Comparison of ENCODE assay signal across 24 cellular contexts in the genomic region with DNA sequence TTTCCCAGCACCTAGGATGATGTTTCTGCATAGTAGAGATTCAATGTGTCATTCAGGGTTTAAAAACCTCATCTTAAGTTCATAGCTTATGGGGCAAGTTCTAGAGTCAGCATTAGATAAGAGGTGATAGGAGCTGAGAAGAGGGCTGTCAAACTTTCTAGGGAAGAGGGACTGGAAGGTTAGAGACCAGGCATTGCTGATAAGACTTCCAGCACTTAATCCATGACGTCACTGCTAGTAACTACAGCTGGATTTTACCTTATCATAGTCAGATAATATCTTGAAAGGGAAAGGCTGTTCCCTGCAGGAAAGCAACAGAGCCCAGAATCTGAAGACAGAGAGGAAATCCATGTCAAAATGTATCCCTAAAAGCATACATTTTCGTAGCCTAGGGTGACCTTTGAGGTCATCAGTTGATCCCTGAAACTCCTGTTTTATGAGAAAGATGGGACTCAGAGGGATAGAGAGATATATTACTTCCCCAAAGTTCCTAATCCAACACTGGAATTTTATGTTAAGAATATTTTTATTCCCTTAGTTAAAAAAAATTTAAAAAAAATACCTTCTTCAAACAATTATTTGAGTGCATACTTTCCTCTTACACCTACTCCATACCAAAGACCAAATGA. TPM values are rescaled to one million over a fixed set of nuclear protein-coding genes. Genes with fewer than 3 reads are reported as not detected.
DNase-seq lines count a peak whose midpoint lies in the region; TF ChIP-seq lines count a peak whose summit lies in the region.
"Had no signal": no experiment of that assay in that cellular context is flagged by ENCODE, and none has a peak within 500 bp of the region (broad histone marks: within the 10 kb centered on the region; RNA-seq: fewer than 3 reads in every experiment).

No MANE protein-coding gene starts in this region.

- no peak overlapping the region for H3K9ac ChIP-seq in Karpas-422 (ENCODE audit: low read length)
- H3K9ac ChIP-seq: KMS-11 had no signal

- intact Hi-C loops in cardiac septum (cut with DNase I) (no loop called here), Caco-2 (cut with micrococcal nuclease; ENCODE audit: unreplicated experiment) (loop anchor here (5.0 kb wide), 2 partner anchors 42 to 178 kb away; no protein-coding TSS in a partner anchor)

- DNase-seq in cardiac muscle cell (ENCODE audit: low read depth in 1 of 2, low spot score in 1 of 2): no peak
- no peak for DNase-seq in cardiac septum (ENCODE audit: low spot score)
- peak; percentile 79 for DNase-seq in SK-N-DZ (ENCODE audit: low spot score)
- DNase-seq in erythroblast (lab: John Stamatoyannopoulos, UW): peak; percentile 26 to 32
- no peak for DNase-seq in Karpas-422
- no peak for DNase-seq in D341Med (ENCODE audit: low spot score)
- DNase-seq in Caco-2: no peak
- DNase-seq: ACHN; C1 segment of cervical spinal cord; CD8-positive, alpha-beta T cell; DMS53; GF-D8; H7; NCI-H1105; NCI-H2029 treated with DMSO at 0.1 percent for 48 hours; NCI-H2171; NCI-H446; NCI-H526 had no signal

- H3K27me3 ChIP-seq in cardiac muscle cell (no peaks in the 10 kb centered on the region), Karpas-422 (ENCODE audit: low read length) (no peaks in the 10 kb centered on the region), Caco-2 (replicated peaks; ENCODE audit: control insufficient read depth, insufficient read depth, low read length) (0 out of 2 replicates have a peak, but pooled peaks cover 2% of the 10 kb centered on the region)
- H3K27me3 ChIP-seq: SJSA1 had no signal

- H3K4me3 Mint-ChIP-seq in Caco-2 (ENCODE audit: unreplicated experiment): no peak overlapping the region
- H3K4me3 Mint-ChIP-seq: CD8-positive, alpha-beta T cell had no signal

- H3K79me2 ChIP-seq in Karpas-422 (ENCODE audit: low read length): no peaks in the 10 kb centered on the region

- no peaks in the 10 kb centered on the region for H4K20me1 ChIP-seq in Karpas-422 (ENCODE audit: insufficient read depth, low read depth, low read length)

- peaks cover 16% of the 10 kb centered on the region for H3K4me1 Mint-ChIP-seq in Caco-2 (ENCODE audit: low read depth, unreplicated experiment)

- H3K36me3 ChIP-seq in cardiac muscle cell (no peaks in the 10 kb centered on the region), mesodermal cell (ENCODE audit: control insufficient read depth, insufficient read depth, low read length) (no peaks in the 10 kb centered on the region), Karpas-422 (ENCODE audit: insufficient read depth, low read length) (no peaks in the 10 kb centered on the region), Caco-2 (ENCODE audit: control insufficient read depth, insufficient read depth, low read length) (no peaks in the 10 kb centered on the region)
- H3K36me3 ChIP-seq: SJSA1 had no signal

- no peaks in the 10 kb centered on the region for H3K9me3 Mint-ChIP-seq in Caco-2 (ENCODE audit: unreplicated experiment)
- H3K9me3 Mint-ChIP-seq: CD8-positive, alpha-beta T cell had no signal

- H3K9me2 ChIP-seq in Karpas-422 (replicated peaks; ENCODE audit: insufficient read depth, low read length): no peaks in the 10 kb centered on the region

- peak overlapping the region; percentile 7 for H3K27ac ChIP-seq in cardiac muscle cell
- H3K27ac ChIP-seq in mesodermal cell (ENCODE audit: low read depth, low read length, severe bottlenecking): peak overlapping the region; percentile 54
- no peak overlapping the region for H3K27ac ChIP-seq in Karpas-422 (ENCODE audit: low read length)
- H3K27ac ChIP-seq: 22Rv1, HL-60, KMS-11, SJSA1 had no signal

- 57% methylated on average over 2 of the region's 2 CpGs; no CpG with 5 or more reads in 1 of the 2 experiments for WGBS in mesodermal cell (ENCODE audit: insufficient coverage in 2 of 2), 2 experiments

- H3K4me3 ChIP-seq in cardiac muscle cell (no peak overlapping the region), mesodermal cell (ENCODE audit: extremely low read depth, insufficient read depth, low read length, poor library complexity, severe bottlenecking) (no peak overlapping the region), Karpas-422 (ENCODE audit: low read length) (no peak overlapping the region), Caco-2 (ENCODE audit: low read depth, low read length) (no peak overlapping the region)
- H3K4me3 ChIP-seq: SJSA1 had no signal

- H3K36me3 Mint-ChIP-seq in Caco-2 (ENCODE audit: insufficient read depth, unreplicated experiment): peaks cover 7% of the 10 kb centered on the region
- H3K36me3 Mint-ChIP-seq: CD8-positive, alpha-beta T cell had no signal

- no peak for TF ChIP-seq POLR2A in erythroblast (IDR thresholded peaks at IDR 0.05; ENCODE audit: low read length)

- no peak overlapping the region for H2AFZ ChIP-seq in Karpas-422 (ENCODE audit: low read length)

- POLR2A ChIA-PET in Caco-2 (lab: Charles Lee): interaction anchor here (0.5 kb wide), 1 partner anchor 175 kb away, joined by 3 read pairs; no protein-coding TSS in a partner anchor

- CTCF ChIA-PET in Caco-2 (lab: Charles Lee): interaction anchor here (0.5 to 0.8 kb wide), 2 partner anchors 87 to 123 kb away, joined by 3 to 6 read pairs; no protein-coding TSS in a partner anchor

- TF ChIP-seq CTCF in cardiac muscle cell (IDR thresholded peaks at IDR 0.05; ENCODE audit: low read depth, low read length) (no peak), Caco-2 (IDR thresholded peaks at IDR 0.05; ENCODE audit: insufficient read depth in 1 of 2, low read depth in 1 of 2, low read length in 1 of 2, severe bottlenecking in 1 of 2, unreplicated experiment in 1 of 2) (no peak)

- H3K27ac Mint-ChIP-seq in Caco-2 (ENCODE audit: unreplicated experiment): no peak overlapping the region
- H3K27ac Mint-ChIP-seq: CD8-positive, alpha-beta T cell had no signal

- H3K4me1 ChIP-seq in cardiac muscle cell (ENCODE audit: low read depth) (peaks cover 9% of the 10 kb centered on the region), mesodermal cell (ENCODE audit: control insufficient read depth, insufficient read depth, low read length, poor library complexity, severe bottlenecking) (peaks cover 6% of the 10 kb centered on the region), Karpas-422 (ENCODE audit: low read length) (peaks cover 19% of the 10 kb centered on the region), Caco-2 (peaks cover 14% of the 10 kb centered on the region)

- H3K9me3 ChIP-seq in cardiac muscle cell (ENCODE audit: low read depth): no peaks in the 10 kb centered on the region
- H3K9me3 ChIP-seq in mesodermal cell (ENCODE audit: control insufficient read depth, low read length): no peaks in the 10 kb centered on the region
- no peaks in the 10 kb centered on the region for H3K9me3 ChIP-seq in Karpas-422 (ENCODE audit: low read length)
- no peaks in the 10 kb centered on the region for H3K9me3 ChIP-seq in Caco-2
- H3K9me3 ChIP-seq: SJSA1 had no signal

- peaks cover 6% of the 10 kb centered on the region for H3K27me3 Mint-ChIP-seq in Caco-2 (ENCODE audit: insufficient read depth, unreplicated experiment)

- H3K4me2 ChIP-seq in Karpas-422 (ENCODE audit: low read depth, low read length, poor library complexity, severe bottlenecking): no peak overlapping the region
- H3K4me2 ChIP-seq: KMS-11 had no signal

- no TSS peak for BruUV-seq in Caco-2 (replicated peaks; lab: Mats Ljungman, UMichigan)

RNA-seq across cellular contexts. Expression of a gene that starts 3.3 kb away (rescaled TPM):
- total RNA-seq in cardiac muscle cell (0.95 and 3.2 TPM in 2 replicates), cardiac septum (48.7 TPM), Caco-2 (2022) (0.23 and 0.56 TPM in 2 replicates)
- polyA plus RNA-seq in cardiac muscle cell: 0.67 and 1.1 TPM in 2 replicates
- 0.10 and 0.56 TPM in 2 replicates for polyA plus RNA-seq in SK-N-DZ (2014; cell fraction: cytosol; rRNA removed)
- polyA plus RNA-seq in SK-N-DZ (2014; cell fraction: nucleus; rRNA removed): not detected in 2 replicates
- polyA plus RNA-seq in mesodermal cell (2013, experiment 1 of 2): 17.2 TPM
- polyA plus RNA-seq in mesodermal cell (2013, experiment 2 of 2): 18.7 TPM
- total RNA-seq in Karpas-422 (2014; rRNA removed; shearing (Covaris generic); ENCODE audit: low replicate concordance): 0.04 and 1.2 TPM in 2 replicates
- total RNA-seq: CD8-positive, alpha-beta T cell; H7; HT-29 had no signal

RNA-seq across cellular contexts. Expression of a gene that starts 34.7 kb away (rescaled TPM):
- total RNA-seq in cardiac muscle cell (10.7 and 15.5 TPM in 2 replicates), cardiac septum (15.5 TPM), Caco-2 (2022) (13.7 and 14.6 TPM in 2 replicates)
- polyA plus RNA-seq in cardiac muscle cell: 12.2 and 18.4 TPM in 2 replicates
- polyA plus RNA-seq in SK-N-DZ (2014; cell fraction: cytosol; rRNA removed): 26.6 and 37.1 TPM in 2 replicates
- polyA plus RNA-seq in SK-N-DZ (2014; cell fraction: nucleus; rRNA removed): 34.3 and 39.6 TPM in 2 replicates
- polyA plus RNA-seq in mesodermal cell (2013, experiment 1 of 2): 13.3 TPM
- 14.1 TPM for polyA plus RNA-seq in mesodermal cell (2013, experiment 2 of 2)
- total RNA-seq in Karpas-422 (2014; rRNA removed; shearing (Covaris generic); ENCODE audit: low replicate concordance): 8.7 and 20.2 TPM in 2 replicates

Comparison
In these comparisons a context has a peak if more than half of its experiments do, and no peak if none do; other contexts are left out.
1. RNA of a gene that starts 3.3 kb away (total RNA-seq): 48.7 TPM in cardiac septum (single experiment); 0.95 to 3.2 TPM in cardiac muscle cell, 0.23 to 0.56 TPM in Caco-2 and 0.04 to 1.2 TPM in Karpas-422; every median in the first group is over 10 times any median in the second.
2. DNase-seq: peak in SK-N-DZ (single experiment) and erythroblast (2 of 2); none in cardiac muscle cell (0 of 2), cardiac septum (single experiment), Karpas-422 (single experiment), D341Med (single experiment) and Caco-2 (0 of 2).